Comparison of ENCODE assay signal across 8 cellular contexts in the genomic region with DNA sequence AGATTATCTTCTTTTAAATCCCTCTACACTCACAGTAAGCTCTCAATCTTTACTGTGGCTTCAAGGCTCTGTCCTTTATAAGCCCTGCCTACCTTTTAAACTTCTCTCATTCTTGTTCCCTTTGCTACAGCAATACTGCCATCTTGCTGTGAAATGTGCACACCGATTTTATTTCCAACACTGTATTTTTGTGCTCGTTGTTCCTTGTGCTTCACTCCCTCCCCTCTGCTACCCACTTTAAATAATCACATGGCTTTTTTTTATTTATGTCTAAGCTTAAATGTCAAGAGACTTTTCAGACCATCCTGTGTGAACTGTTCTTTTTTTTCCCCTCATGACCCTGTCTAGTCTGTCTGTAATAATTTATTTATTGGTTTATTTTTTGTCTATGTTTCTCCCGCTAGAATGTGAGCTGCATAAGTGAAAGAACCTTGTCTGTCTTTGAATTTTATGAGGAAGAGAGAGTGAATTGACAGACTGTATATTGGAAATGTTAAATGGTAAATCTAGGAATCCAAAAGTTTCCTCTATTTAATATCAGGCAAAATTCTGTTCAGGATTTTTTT. TPM values are rescaled to one million over a fixed set of nuclear protein-coding genes. Genes with fewer than 3 reads are reported as not detected.
A peak's percentile ranks its signal among the peaks of the same experiment; 100 is the strongest.
DNase-seq lines count a peak whose midpoint lies in the region; ATAC-seq and TF ChIP-seq lines count a peak whose summit lies in the region.

No MANE protein-coding gene starts in this region.

- H3K27me3 Mint-ChIP-seq in activated T-cell treated with anti-CD3 and anti-CD28 coated beads, Interleukin-2, amount 50 U/mL, for 72 hours (ENCODE audit: low read depth): no peaks in the 10 kb centered on the region

- no peak overlapping the region for H3K4me3 ChIP-seq in KMS-11 (IDR thresholded peaks at IDR 0.05; ENCODE audit: insufficient read depth, low read depth, low read length)
- no peak overlapping the region for H3K4me3 ChIP-seq in fibroblast of the aortic adventitia (ENCODE audit: low read depth, low read length)
- H3K4me3 ChIP-seq in prostate gland: no peak overlapping the region
- no peak overlapping the region for H3K4me3 ChIP-seq in tibial artery

- no peak overlapping the region for H3K4me3 Mint-ChIP-seq in activated T-cell treated with anti-CD3 and anti-CD28 coated beads, Interleukin-2, amount 50 U/mL, for 72 hours

- H3K27me3 ChIP-seq in KMS-11 (ENCODE audit: insufficient read depth, low read depth) (no peaks in the 10 kb centered on the region), prostate gland (replicated peaks; ENCODE audit: insufficient read depth) (no peaks in the 10 kb centered on the region), tibial artery (no peaks in the 10 kb centered on the region)

- no peak overlapping the region for H3K27ac Mint-ChIP-seq in activated T-cell treated with anti-CD3 and anti-CD28 coated beads, Interleukin-2, amount 50 U/mL, for 72 hours

- H3K4me1 ChIP-seq in KMS-11 (ENCODE audit: low read depth, poor library complexity, severe bottlenecking) (no peaks in the 10 kb centered on the region), prostate gland (replicated peaks) (no peaks in the 10 kb centered on the region), tibial artery (no peaks in the 10 kb centered on the region)

- H4K20me1 ChIP-seq in KMS-11 (ENCODE audit: insufficient read depth): no peaks in the 10 kb centered on the region

- WGBS in prostate gland: 64% methylated on average over 3 of the region's 3 CpGs

- ATAC-seq in activated T-cell treated with anti-CD3 and anti-CD28 coated beads, Interleukin-2, amount 50 U/mL, for 72 hours (replicated peaks in 1 of 2): peak; percentile 33 to 41
- peak; percentile 58; the same call in 2 of the 3 replicates for ATAC-seq in SK-N-SH treated with all-trans-retinoic acid at 6 μM for 48 hours

- H3K4me2 ChIP-seq in KMS-11: no peak overlapping the region

- H3K27ac ChIP-seq in KMS-11 (no peak overlapping the region), prostate gland (no peak overlapping the region), tibial artery (no peak overlapping the region)

- no peak overlapping the region for H3K9ac ChIP-seq in KMS-11

- TF ChIP-seq POLR2A in prostate gland (IDR thresholded peaks at IDR 0.05): no peak

- no peaks in the 10 kb centered on the region for H3K36me3 ChIP-seq in KMS-11 (ENCODE audit: insufficient read depth)
- no peaks in the 10 kb centered on the region for H3K36me3 ChIP-seq in prostate gland
- H3K36me3 ChIP-seq in tibial artery: peaks cover 11 to 25% (median 24%) of the 10 kb centered on the region in 3 donors

- no peaks in the 10 kb centered on the region for H3K9me3 ChIP-seq in prostate gland
- H3K9me3 ChIP-seq in tibial artery: no peaks in the 10 kb centered on the region

- peak; percentile 3 to 9 for DNase-seq in activated T-cell treated with anti-CD3 and anti-CD28 coated beads, Interleukin-2, amount 50 U/mL, for 72 hours
- DNase-seq in activated T-cell treated with anti-CD3 and anti-CD28 coated beads for 4 hours (no peak), fibroblast of the aortic adventitia (ENCODE audit: low read depth) (peak; percentile 79), prostate gland (ENCODE audit: low spot score) (peak; percentile 27), GM19238 (ENCODE audit: insufficient read length, low spot score) (no peak), tibial artery (no peak)

- H3K79me2 ChIP-seq in KMS-11 (ENCODE audit: insufficient read depth, low read depth): no peaks in the 10 kb centered on the region

- H3K9me3 Mint-ChIP-seq in activated T-cell treated with anti-CD3 and anti-CD28 coated beads, Interleukin-2, amount 50 U/mL, for 72 hours: no peaks in the 10 kb centered on the region

- H2AFZ ChIP-seq in KMS-11 (ENCODE audit: low read depth): no peak overlapping the region

- TF ChIP-seq CTCF in KMS-11 (conservative IDR thresholded peaks at IDR 0.05; ENCODE audit: low read depth, low read length) (peak; percentile 43), fibroblast of the aortic adventitia (IDR thresholded peaks at IDR 0.05; ENCODE audit: insufficient read depth, low read length) (peak; percentile 76), prostate gland (IDR thresholded peaks at IDR 0.05) (peak in 3 of 4 experiments; percentile 48 to 65 (median 63)), tibial artery (IDR thresholded peaks at IDR 0.05) (peak in 1 of 2 experiments; percentile 46)

- peaks cover 5 to 10% of the 10 kb centered on the region in 2 donors for H3K36me3 Mint-ChIP-seq in activated T-cell treated with anti-CD3 and anti-CD28 coated beads, Interleukin-2, amount 50 U/mL, for 72 hours (ENCODE audit: insufficient read depth in 2 of 2)

- no peaks in the 10 kb centered on the region for H3K4me1 Mint-ChIP-seq in activated T-cell treated with anti-CD3 and anti-CD28 coated beads, Interleukin-2, amount 50 U/mL, for 72 hours (ENCODE audit: low read depth)

- intact Hi-C loops in prostate gland (cut with DNase I): loop anchor here (10.0 kb wide), 2 partner anchors 129 to 439 kb away; no protein-coding TSS in a partner anchor
- intact Hi-C loops in tibial artery (cut with DNase I; ENCODE audit: low total_unique reads): loop anchor here (2.0 kb wide), 2 partner anchors 37 to 63 kb away; no protein-coding TSS in a partner anchor

TF ChIP-seq in SK-N-SH treated with all-trans-retinoic acid at 6 μM for 48 hours, 23 proteins besides CTCF, POLR2A, EP300 and RAD21:
- no peak for TF ChIP-seq CREB5 (CRISPR knock-in tag; IDR thresholded peaks at IDR 0.05; ENCODE audit: low read depth)
- no peak for TF ChIP-seq SNAI2 (CRISPR knock-in tag; IDR thresholded peaks at IDR 0.05)
- no peak for TF ChIP-seq ZNF565 (CRISPR knock-in tag; conservative IDR thresholded peaks at IDR 0.05; ENCODE audit: low read depth)
- no peak for TF ChIP-seq TCF4 (CRISPR knock-in tag; IDR thresholded peaks at IDR 0.05; ENCODE audit: borderline replicate concordance)
- no peak for TF ChIP-seq ZC3H10 (CRISPR knock-in tag; IDR thresholded peaks at IDR 0.05)
- no peak for TF ChIP-seq ZFP3 (CRISPR knock-in tag; IDR thresholded peaks at IDR 0.05)
- no peak for TF ChIP-seq BACH2 (CRISPR knock-in tag; IDR thresholded peaks at IDR 0.05; ENCODE audit: borderline replicate concordance)
- TF ChIP-seq ZFP30 (CRISPR knock-in tag; IDR thresholded peaks at IDR 0.05): no peak
- TF ChIP-seq TOX (CRISPR knock-in tag; IDR thresholded peaks at IDR 0.05; ENCODE audit: borderline replicate concordance): no peak

RNA-seq across cellular contexts. Expression of gene ABCD3, which starts 45.7 kb away (rescaled TPM):
- 10 to 100 TPM; 38.0 to 55.3 TPM for total RNA-seq in activated T-cell treated with anti-CD3 and anti-CD28 coated beads, Interleukin-2, amount 50 U/mL, for 72 hours
- total RNA-seq in fibroblast of the aortic adventitia (ENCODE audit: low replicate concordance) (35.2 and 37.6 TPM in 2 replicates), prostate gland (10 to 100 TPM; 35.5 to 38.5 TPM)

Comparison
In these comparisons a context has a peak if more than half of its experiments do, and no peak if none do; other contexts are left out.
1. DNase-seq: peak in activated T-cell treated with anti-CD3 and anti-CD28 coated beads, Interleukin-2, amount 50 U/mL, for 72 hours (2 of 2), fibroblast of the aortic adventitia (single experiment) and prostate gland (single experiment); none in activated T-cell treated with anti-CD3 and anti-CD28 coated beads for 4 hours (single experiment), GM19238 (single experiment) and tibial artery (0 of 2).